In the genomic region with DNA sequence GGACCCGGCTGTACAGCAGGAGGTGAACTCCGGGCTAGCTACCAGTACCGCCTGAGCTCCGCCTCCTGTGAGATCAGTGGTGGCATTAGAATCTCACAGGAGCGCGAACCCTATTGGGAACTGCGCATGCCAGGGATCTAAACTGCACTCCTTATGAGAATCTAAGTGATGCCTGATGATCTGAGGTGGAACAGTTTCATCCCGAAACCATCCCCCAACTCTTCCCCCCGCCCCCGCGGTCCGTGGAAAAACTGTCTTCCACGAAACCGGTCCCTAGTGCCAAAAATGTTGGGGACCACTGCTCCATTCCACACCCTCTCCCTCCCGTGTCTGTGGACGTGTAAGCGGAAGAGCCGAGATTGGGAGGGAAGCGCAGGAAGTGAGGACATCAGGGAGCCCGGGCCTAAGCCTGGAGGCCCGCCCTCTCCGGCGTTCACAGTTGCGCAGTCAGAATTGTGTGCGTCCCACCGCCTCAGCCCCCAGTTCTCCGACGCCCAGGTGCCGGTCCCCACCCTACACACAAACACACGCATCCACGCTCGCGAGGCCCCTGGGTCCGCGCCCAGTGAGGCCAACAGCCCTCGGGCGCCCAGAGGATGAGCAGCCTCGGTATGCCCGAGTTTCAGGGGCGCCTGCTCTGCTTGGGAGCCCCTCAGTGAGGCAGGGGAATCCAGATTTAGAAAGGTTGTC, we compare ENCODE assay signal across 8 cellular contexts.
DNase-seq lines count a peak whose midpoint lies in the region; ATAC-seq lines count a peak whose summit lies in the region.

No MANE protein-coding gene starts in this region.

- DNase-seq in NK-92 treated with Interleukin-12 subunit alpha and Interleukin-12 subunit beta, amount 100 ng/mL, for 24 hours (lab: John Stamatoyannopoulos, UW): peak; percentile 68
- no peak for DNase-seq in NK-92 (lab: John Stamatoyannopoulos, UW; ENCODE audit: unreplicated experiment)
- peak; percentile 99 for DNase-seq in NCI-H2171 treated with DMSO at 0.1 percent for 48 hours (lab: John Stamatoyannopoulos, UW)
- DNase-seq in activated CD4-positive, CD25-positive, alpha-beta regulatory T cell treated with anti-CD3 and anti-CD28 coated beads, Interleukin-2, amount 50 U/mL, for 16 hours (ENCODE audit: low read depth, low spot score): peak; percentile 53
- peak; percentile 97 for DNase-seq in cerebellar cortex (ENCODE audit: low spot score)
- DNase-seq in kidney tubule cell (ENCODE audit: low spot score): peak; percentile 95
- peak; percentile 67 to 74 for DNase-seq in stimulated activated CD4-positive, alpha-beta T cell treated with anti-CD3 and anti-CD28 coated beads, Interleukin-15, amount 100 ng/mL, for 48 hours (ENCODE audit: low read depth in 2 of 2)

- ATAC-seq in HG03045 (IDR thresholded peaks at IDR 0.05; ENCODE audit: unreplicated experiment): peak; percentile 48
